25 cellular contexts compared by ENCODE assay signal in genomic region chr1:216207154-216207553, GRCh38.
"Had no signal": no experiment of that assay in that cellular context is flagged by ENCODE, and none has a peak within 500 bp of the region (broad histone marks: within the 10 kb centered on the region; RNA-seq: fewer than 3 reads in every experiment).

No MANE protein-coding gene starts in this region.

- ATAC-seq: left cardiac atrium; left lung; natural killer cell; sciatic nerve; stimulated activated effector memory CD8-positive, alpha-beta T cell treated with anti-CD3 and anti-CD28 coated beads, Interleukin-12 subunit alpha, Interleukin-12 subunit beta, amount 100 ng/mL, for 72 hours; upper lobe of right lung had no signal

- H3K4me1 ChIP-seq: left lung, neural progenitor cell, parathyroid adenoma, right atrium auricular region, spleen, suprapubic skin, tibial artery, upper lobe of right lung had no signal

- H3K9me3 ChIP-seq: left lung, neutrophil, right atrium auricular region, spleen, suprapubic skin, thoracic aorta, tibial artery, upper lobe of right lung had no signal

- H3K4me3 ChIP-seq: left lung, neural progenitor cell, right atrium auricular region, skin epidermis, spleen, suprapubic skin, thoracic aorta, tibial artery, upper lobe of right lung had no signal

- H3K27ac ChIP-seq: left lung, neural progenitor cell, neutrophil, parathyroid adenoma, right atrium auricular region, skin epidermis, spleen, suprapubic skin, thoracic aorta, tibial artery, upper lobe of right lung had no signal

- H3K9ac ChIP-seq: neural progenitor cell, parathyroid adenoma had no signal

- H3K36me3 ChIP-seq: left lung, neural progenitor cell, neutrophil, right atrium auricular region, spleen, suprapubic skin, thoracic aorta, tibial artery, upper lobe of right lung had no signal

- DNase-seq: hippocampal formation; kidney glomerular epithelial cell; left cardiac atrium; left lung; naive B cell; natural killer cell; nephron progenitor cell; occipital lobe; spleen; stimulated activated CD4-positive, alpha-beta T cell treated with anti-CD3 and anti-CD28 coated beads, Interleukin-4, amount 100 ng/mL, for 24 hours; stimulated activated naive CD4-positive, alpha-beta T cell; tibial artery; trophoblast cell; upper lobe of right lung had no signal

- H3K27me3 ChIP-seq: left lung, neural progenitor cell, neutrophil, right atrium auricular region, spleen, suprapubic skin, tibial artery, upper lobe of right lung had no signal

- FAIRE-seq: keratinocyte, urothelium cell line had no signal
